Comparison of ENCODE assay signal across 20 cellular contexts in genomic region chr12:100721193-100721592, GRCh38.
"Had no signal": no experiment of that assay in that cellular context is flagged by ENCODE, and none has a peak within 500 bp of the region (broad histone marks: within the 10 kb centered on the region; RNA-seq: fewer than 3 reads in every experiment).

No MANE protein-coding gene starts in this region.

- ATAC-seq: activated T-cell treated with anti-CD3 and anti-CD28 coated beads, Interleukin-2, amount 50 U/mL, for 72 hours; gastrocnemius medialis; heart right ventricle; upper lobe of right lung had no signal

- H3K27ac Mint-ChIP-seq: activated CD4-positive, alpha-beta T cell treated with anti-CD3 and anti-CD28 coated beads, Interleukin-2, amount 10 ng/mL, durations not matched to agents 7 days and 5 days; activated T-cell treated with anti-CD3 and anti-CD28 coated beads, Interleukin-2, amount 50 U/mL, for 72 hours had no signal

- DNase-seq: activated CD4-positive, alpha-beta T cell treated with anti-CD3 and anti-CD28 coated beads, Interleukin-2, amount 10 ng/mL, durations not matched to agents 7 days and 5 days; activated CD8-positive, alpha-beta memory T cell treated with anti-CD3 and anti-CD28 coated beads for 24 hours; activated CD8-positive, alpha-beta memory T cell treated with anti-CD3 and anti-CD28 coated beads, Interleukin-2, amount 50 U/mL, for 48 hours; activated effector memory CD4-positive, alpha-beta T cell treated with anti-CD3 and anti-CD28 coated beads, Interleukin-2, amount 50 U/mL, for 16 hours; activated naive CD4-positive, alpha-beta T cell treated with anti-CD3 and anti-CD28 coated beads, Interleukin-2, amount 50 U/mL, for 16 hours; activated T-cell treated with anti-CD3 and anti-CD28 coated beads, Interleukin-2, amount 50 U/mL, for 72 hours; adrenal gland; dorsolateral prefrontal cortex; gastrocnemius medialis; heart right ventricle; left ventricle myocardium inferior; mammary epithelial cell; midbrain; stimulated activated CD4-positive, alpha-beta T cell treated with anti-CD3 and anti-CD28 coated beads, Interleukin-12 subunit alpha, Interleukin-12 subunit beta, amount 100 ng/mL, for 4 hours; stimulated activated CD4-positive, alpha-beta T cell treated with anti-CD3 and anti-CD28 coated beads, Interleukin-1b, Interleukin-23, amount 100 ng/mL, for 48 hours; stimulated activated CD8-positive, alpha-beta memory T cell treated with anti-CD3 and anti-CD28 coated beads, Interleukin-4, amount 100 ng/mL, for 48 hours; stimulated activated naive CD4-positive, alpha-beta T cell; T-helper 9 cell; upper lobe of right lung had no signal

- H3K9me3 Mint-ChIP-seq: activated CD4-positive, alpha-beta T cell treated with anti-CD3 and anti-CD28 coated beads, Interleukin-2, amount 10 ng/mL, durations not matched to agents 7 days and 5 days; activated T-cell treated with anti-CD3 and anti-CD28 coated beads, Interleukin-2, amount 50 U/mL, for 72 hours; neural crest cell had no signal

- H3K4me3 Mint-ChIP-seq: activated CD4-positive, alpha-beta T cell treated with anti-CD3 and anti-CD28 coated beads, Interleukin-2, amount 10 ng/mL, durations not matched to agents 7 days and 5 days; activated T-cell treated with anti-CD3 and anti-CD28 coated beads, Interleukin-2, amount 50 U/mL, for 72 hours; neural crest cell had no signal
